In the genomic region with DNA sequence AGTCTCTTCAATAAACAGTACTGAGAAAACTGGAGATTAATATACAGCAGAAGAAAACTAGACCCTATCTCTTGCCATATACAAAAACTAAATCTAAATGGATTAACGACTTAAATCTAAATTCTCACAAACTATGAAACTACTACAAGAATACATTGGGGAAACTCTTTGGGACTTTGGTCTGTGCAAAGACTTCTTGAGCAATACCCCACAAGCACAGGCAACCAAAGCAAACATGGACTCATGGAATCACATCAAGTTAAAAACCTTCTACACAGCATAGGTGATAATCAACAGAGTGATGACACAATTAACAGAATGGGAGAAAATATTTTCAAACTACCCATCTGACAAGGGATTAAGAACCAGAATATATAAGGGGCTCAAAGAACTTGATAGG, we compare ENCODE assay signal across 11 cellular contexts.
"Had no signal": no experiment of that assay in that cellular context is flagged by ENCODE, and none has a peak within 500 bp of the region (broad histone marks: within the 10 kb centered on the region; RNA-seq: fewer than 3 reads in every experiment).

No MANE protein-coding gene starts in this region.

- H3K4me3 ChIP-seq: GM23248, GM23338, HAP-1 had no signal

- H2AFZ ChIP-seq: GM23248, GM23338 had no signal

- H3K4me2 ChIP-seq: GM23338 had no signal

- H3K36me3 ChIP-seq: HAP-1 had no signal

- H3K4me3 Mint-ChIP-seq: GM23338, H9, HFFc6 had no signal

- H3K9me3 ChIP-seq: HAP-1 had no signal

- H3K27ac Mint-ChIP-seq: GM23338, H9, HFFc6 had no signal

- ATAC-seq: GM23338, HCT116 had no signal

- H3K27ac ChIP-seq: GM23248 had no signal

- H3K4me1 Mint-ChIP-seq: GM23338, H9 had no signal

- H3K4me1 ChIP-seq: HAP-1 had no signal

- H3K9ac ChIP-seq: GM23248 had no signal

- FAIRE-seq: H1, H54 had no signal

- DNase-seq: GM23248, GOT3, H7, H9, HCEC 1CT, HFFc6 had no signal
